Comparison of ENCODE assay signal across 15 cellular contexts in genomic region chr13:74270018-74270417, GRCh38.
"Had no signal": no experiment of that assay in that cellular context is flagged by ENCODE, and none has a peak within 500 bp of the region (broad histone marks: within the 10 kb centered on the region; RNA-seq: fewer than 3 reads in every experiment).

No MANE protein-coding gene starts in this region.

- H3K4me3 Mint-ChIP-seq: activated CD4-positive, alpha-beta T cell treated with anti-CD3 and anti-CD28 coated beads, Interleukin-2, amount 10 ng/mL, durations not matched to agents 24 days and 14 days; naive B cell had no signal

- H3K27ac Mint-ChIP-seq: activated CD4-positive, alpha-beta T cell treated with anti-CD3 and anti-CD28 coated beads, Interleukin-2, amount 10 ng/mL, durations not matched to agents 24 days and 14 days; activated naive CD4-positive, alpha-beta T cell treated with anti-CD3 and anti-CD28 coated beads, Interleukin-2, amount 50 U/mL, for 72 hours; naive B cell had no signal

- H3K27ac ChIP-seq: esophagus squamous epithelium, heart left ventricle, WERI-Rb-1 had no signal

- H3K4me1 ChIP-seq: esophagus squamous epithelium had no signal

- H3K27me3 ChIP-seq: esophagus squamous epithelium, heart left ventricle had no signal

- ATAC-seq: heart left ventricle, left ventricle myocardium superior, right cardiac atrium had no signal

- H3K36me3 ChIP-seq: esophagus squamous epithelium, heart left ventricle, WERI-Rb-1 had no signal

- H3K4me1 Mint-ChIP-seq: activated CD4-positive, alpha-beta T cell treated with anti-CD3 and anti-CD28 coated beads, Interleukin-2, amount 10 ng/mL, durations not matched to agents 24 days and 14 days; naive B cell had no signal

- H3K36me3 Mint-ChIP-seq: naive B cell had no signal

- DNase-seq: activated CD4-positive, alpha-beta T cell treated with anti-CD3 and anti-CD28 coated beads, Interleukin-2, amount 10 ng/mL, durations not matched to agents 24 days and 14 days; activated effector memory CD4-positive, alpha-beta T cell treated with anti-CD3 and anti-CD28 coated beads, Interleukin-2, amount 50 U/mL, for 16 hours; anterior cingulate cortex; esophagus squamous epithelium; foreskin fibroblast; heart left ventricle; islet precursor cell; left ventricle myocardium superior; naive B cell; posterior cingulate gyrus; right cardiac atrium; small intestine; trophoblast cell; WERI-Rb-1 had no signal

- H3K4me3 ChIP-seq: esophagus squamous epithelium, heart left ventricle had no signal
